ENCODE assay signal across 9 cellular contexts in genomic region chr16:1188781-1189189, GRCh38. TPM values are rescaled to one million over a fixed set of nuclear protein-coding genes. Genes with fewer than 3 reads are reported as not detected.
DNase-seq lines count a peak whose midpoint lies in the region; ATAC-seq, FAIRE-seq and TF ChIP-seq lines count a peak whose summit lies in the region.
"Had no signal": no experiment of that assay in that cellular context is flagged by ENCODE, and none has a peak within 500 bp of the region (broad histone marks: within the 10 kb centered on the region; RNA-seq: fewer than 3 reads in every experiment).

No MANE protein-coding gene starts in this region.

- 43 to 77% (median 51%) methylated on average over 3 to 14 of the region's 14 CpGs for WGBS in adrenal gland, 4 donors
- 72% methylated on average over 7 of the region's 14 CpGs for WGBS in HepG2 (ENCODE audit: low lambda C conversion rate)

- H3K9me3 Mint-ChIP-seq in stimulated activated naive CD8-positive, alpha-beta T cell treated with anti-CD3 and anti-CD28 coated beads, Interleukin-15, amount 100 ng/mL, for 72 hours: no peaks in the 10 kb centered on the region

- TF ChIP-seq EP300 in HepG2 (IDR thresholded peaks at IDR 0.05; ENCODE audit: low read depth in 2 of 2, low read length in 2 of 2) (no peak), HepG2 (CRISPR knock-in tag; IDR thresholded peaks at IDR 0.05; ENCODE audit: borderline replicate concordance) (no peak)

- POLR2A ChIA-PET in HepG2 (lab: Yijun Ruan, JAX): no interaction called here

- DNase-seq in GM13976 (ENCODE audit: low spot score) (peak; percentile 74), adrenal gland (peak in 6 of 7 donors; percentile 50 to 66 (median 59)), HepG2 (ENCODE audit: low spot score) (no peak), mucosa of gallbladder (ENCODE audit: low spot score) (no peak)
- peak; percentile 44 for DNase-seq in stimulated activated naive CD8-positive, alpha-beta T cell treated with anti-CD3 and anti-CD28 coated beads, Interleukin-15, amount 100 ng/mL, for 72 hours

- H3K9ac ChIP-seq in HepG2 (ENCODE audit: insufficient read depth, low read depth, low read length): no peak overlapping the region

- H3K4me3 Mint-ChIP-seq in stimulated activated naive CD8-positive, alpha-beta T cell treated with anti-CD3 and anti-CD28 coated beads, Interleukin-15, amount 100 ng/mL, for 72 hours: no peak overlapping the region

- peak; percentile 85 for ATAC-seq in SK-N-SH treated with all-trans-retinoic acid at 6 μM for 48 hours
- peak; percentile 61 for ATAC-seq in HepG2
- ATAC-seq in stimulated activated naive CD8-positive, alpha-beta T cell treated with anti-CD3 and anti-CD28 coated beads, Interleukin-15, amount 100 ng/mL, for 72 hours: peak; percentile 47
- no peak for ATAC-seq in GM21786 (IDR thresholded peaks at IDR 0.05; ENCODE audit: unreplicated experiment)
- no peak for ATAC-seq in HG03045 (IDR thresholded peaks at IDR 0.05; ENCODE audit: unreplicated experiment)

- H3K4me1 ChIP-seq in adrenal gland (replicated peaks in 1 of 2): peaks cover 0 to 3% of the 10 kb centered on the region in 2 donors
- peaks cover 21% of the 10 kb centered on the region for H3K4me1 ChIP-seq in HepG2 (ENCODE audit: insufficient read depth, low read length)

- no peaks in the 10 kb centered on the region for H3K27me3 ChIP-seq in adrenal gland
- H3K27me3 ChIP-seq in HepG2 (ENCODE audit: control insufficient read depth in 1 of 2, insufficient read depth in 2 of 2, low read length in 2 of 2): peaks cover 0 to 21% of the 10 kb centered on the region in 2 experiments; a peak in 3 of 5 replicates

- peaks cover 24% of the 10 kb centered on the region; the same call in 1 of the 2 replicates for H4K20me1 ChIP-seq in HepG2 (ENCODE audit: insufficient read depth, low read length)

- no peak for TF ChIP-seq POLR2A in adrenal gland (IDR thresholded peaks at IDR 0.05)
- no peak for TF ChIP-seq POLR2A in HepG2 (IDR thresholded peaks at IDR 0.05; ENCODE audit: insufficient read depth in 1 of 2, low read depth in 2 of 2, low read length in 2 of 2)

- no TSS peak for BruUV-seq in HepG2 (replicated peaks; lab: Mats Ljungman, UMichigan)

- H2AFZ ChIP-seq in HepG2 (ENCODE audit: low read length): no peak overlapping the region

- H3K79me2 ChIP-seq in HepG2 (ENCODE audit: insufficient read depth, low read length): no peaks in the 10 kb centered on the region

- H3K9me3 ChIP-seq in adrenal gland (replicated peaks in 1 of 3): no peaks in the 10 kb centered on the region
- H3K9me3 ChIP-seq in HepG2 (ENCODE audit: low read length): no peaks in the 10 kb centered on the region

- TF ChIP-seq RAD21 in HepG2 (CRISPR knock-in tag; IDR thresholded peaks at IDR 0.05): no peak

- H3K36me3 ChIP-seq in adrenal gland (replicated peaks in 1 of 2): no peaks in the 10 kb centered on the region
- H3K36me3 ChIP-seq in HepG2 (replicated peaks in 1 of 2; ENCODE audit: control insufficient read depth in 1 of 2, insufficient read depth in 2 of 2, low read length in 2 of 2): no peaks in the 10 kb centered on the region

- no peak overlapping the region for H3K4me3 ChIP-seq in adrenal gland
- H3K4me3 ChIP-seq in HepG2 (replicated peaks in 1 of 3; ENCODE audit: insufficient read depth in 1 of 3, low read depth in 2 of 3, low read length in 3 of 3): no peak overlapping the region

- H3K4me2 ChIP-seq in HepG2 (ENCODE audit: low read depth, low read length): no peak overlapping the region

- H3K27me3 Mint-ChIP-seq in stimulated activated naive CD8-positive, alpha-beta T cell treated with anti-CD3 and anti-CD28 coated beads, Interleukin-15, amount 100 ng/mL, for 72 hours: peaks cover 29% of the 10 kb centered on the region

- no peak overlapping the region for H3K27ac Mint-ChIP-seq in stimulated activated naive CD8-positive, alpha-beta T cell treated with anti-CD3 and anti-CD28 coated beads, Interleukin-15, amount 100 ng/mL, for 72 hours

- CTCF ChIA-PET in HepG2 (lab: Yijun Ruan, JAX; ENCODE audit: low intra/inter-chr PET ratio, low total read pairs): no interaction called here

- no peak overlapping the region for H3K27ac ChIP-seq in adrenal gland
- no peak overlapping the region for H3K27ac ChIP-seq in HepG2 (ENCODE audit: extremely low read length, insufficient read depth, low read length)
- H3K27ac ChIP-seq: epithelial cell of prostate had no signal

- TF ChIP-seq CTCF in GM13976 (IDR thresholded peaks at IDR 0.05; ENCODE audit: borderline replicate concordance, control extremely low read depth, extremely low read depth, insufficient read depth, missing control alignments) (no peak), adrenal gland (IDR thresholded peaks at IDR 0.05) (no peak), HepG2 (CRISPR knock-in tag; IDR thresholded peaks at IDR 0.05) (no peak)

- in situ Hi-C loops in GM13976 (cut with MboI; ENCODE audit: low sequenced_read_pairs, unreplicated experiment) (no loop called here), HepG2 (cut with HindIII; ENCODE audit: extremely low pct_ligation_motif_present, low pct_unique_long_range_greater_than_20kb) (no loop called here)

- intact Hi-C loops in adrenal gland (cut with DNase I) (no loop called here), HepG2 (cut with micrococcal nuclease; ENCODE audit: unreplicated experiment) (no loop called here)

- FAIRE-seq in HepG2 (lab: Jason Lieb, UNC): no peak

- no peaks in the 10 kb centered on the region for H3K4me1 Mint-ChIP-seq in stimulated activated naive CD8-positive, alpha-beta T cell treated with anti-CD3 and anti-CD28 coated beads, Interleukin-15, amount 100 ng/mL, for 72 hours

RNA-seq across cellular contexts. Expression of gene CACNA1H, which starts 35.9 kb away (rescaled TPM):
- total RNA-seq in adrenal gland (100 to 1,000 TPM in 1 of 8 donors, 10 to 100 TPM in 7; 25.1 to 121 (median 41.7) TPM), HepG2 (2016; rRNA removed; fragmentation: Illumina TruSeq; extraction: Trizol) (0.40 and 0.56 TPM in 2 replicates), mucosa of gallbladder (133 TPM)
- polyA plus RNA-seq in adrenal gland (10 to 100 TPM; 20.1 to 36.2 (median 21.7) TPM), HepG2 (2011; rRNA removed) (1.8 and 3.0 TPM in 2 replicates)
- total RNA-seq in HepG2 (2016; cell fraction: cytosol; rRNA removed; fragmentation: Illumina TruSeq; extraction: Trizol; ENCODE audit: low read depth): under 0.01 TPM in 1 of 2 replicates, not detected in the other
- 0.30 and 0.52 TPM in 2 replicates for total RNA-seq in HepG2 (2016; cell fraction: insoluble cytoplasmic fraction; rRNA removed; fragmentation: Illumina TruSeq; extraction: Trizol)
- 0.17 and 0.22 TPM in 2 replicates for total RNA-seq in HepG2 (2016; cell fraction: membrane; rRNA removed; fragmentation: Illumina TruSeq; extraction: Trizol)
- 0.59 and 1.2 TPM in 2 replicates for total RNA-seq in HepG2 (2016; cell fraction: nucleus; rRNA removed; fragmentation: Illumina TruSeq; extraction: Trizol)
- polyA plus RNA-seq in HepG2 (2011; cell fraction: cytosol; rRNA removed): 1.9 and 2.4 TPM in 2 replicates
- polyA plus RNA-seq in HepG2 (2011; cell fraction: nucleus; rRNA removed): 13.0 and 15.5 TPM in 2 replicates
- 0.21 and 1.4 TPM in 2 replicates for polyA plus RNA-seq in HepG2 (2012)
- 0.03 and 0.05 TPM in 2 replicates for polyA plus RNA-seq in HepG2 (2016; cell fraction: cytosol; fragmentation: Illumina TruSeq; extraction: Trizol; ENCODE audit: low read depth)
- polyA plus RNA-seq in HepG2 (2016; cell fraction: insoluble cytoplasmic fraction; fragmentation: Illumina TruSeq; extraction: Trizol; ENCODE audit: low read depth): 0.22 TPM in 2 replicates
- 0.10 and 0.14 TPM in 2 replicates for polyA plus RNA-seq in HepG2 (2016; cell fraction: membrane; fragmentation: Illumina TruSeq; extraction: Trizol; ENCODE audit: low read depth)
- polyA plus RNA-seq in HepG2 (2016; cell fraction: nucleus; fragmentation: Illumina TruSeq; extraction: Trizol; ENCODE audit: insufficient read depth, low read depth): 1.6 and 2.0 TPM in 2 replicates
- polyA minus RNA-seq in HepG2 (2011; rRNA and poly(A)+ RNA removed; ENCODE audit: low replicate concordance): 0.40 and 7.6 TPM in 2 replicates
- polyA minus RNA-seq in HepG2 (2011; cell fraction: cytosol; rRNA and poly(A)+ RNA removed): 3.0 and 3.5 TPM in 2 replicates
- 2.7 and 4.5 TPM in 2 replicates for polyA minus RNA-seq in HepG2 (2011; cell fraction: nucleus; rRNA and poly(A)+ RNA removed)

RNA-seq across cellular contexts. Expression of gene TPSG1, which starts 36.3 kb away (rescaled TPM):
- total RNA-seq in adrenal gland (1 to 10 TPM in 1 of 8 donors, under 1 TPM in 2, not detected in 5; 0.18 to 5.5 (median 0.29) TPM), HepG2 (2016; rRNA removed; fragmentation: Illumina TruSeq; extraction: Trizol) (not detected in 2 replicates), mucosa of gallbladder (1.6 TPM)
- polyA plus RNA-seq in adrenal gland (1 to 10 TPM in 1 of 3 donors, under 1 TPM in 1, not detected in 1; 0.34 to 2.7 TPM), HepG2 (2011; rRNA removed) (not detected in 2 replicates)
- total RNA-seq in HepG2 (2016; cell fraction: cytosol; rRNA removed; fragmentation: Illumina TruSeq; extraction: Trizol; ENCODE audit: low read depth): not detected in 2 replicates
- total RNA-seq in HepG2 (2016; cell fraction: insoluble cytoplasmic fraction; rRNA removed; fragmentation: Illumina TruSeq; extraction: Trizol): not detected in 2 replicates
- not detected in 2 replicates for total RNA-seq in HepG2 (2016; cell fraction: membrane; rRNA removed; fragmentation: Illumina TruSeq; extraction: Trizol)
- total RNA-seq in HepG2 (2016; cell fraction: nucleus; rRNA removed; fragmentation: Illumina TruSeq; extraction: Trizol): not detected in 2 replicates
- polyA plus RNA-seq in HepG2 (2011; cell fraction: cytosol; rRNA removed): 0.04 TPM in 1 of 2 replicates, not detected in the other
- 0.24 and 0.31 TPM in 2 replicates for polyA plus RNA-seq in HepG2 (2011; cell fraction: nucleus; rRNA removed)
- polyA plus RNA-seq in HepG2 (2012): not detected in 2 replicates
- not detected in 2 replicates for polyA plus RNA-seq in HepG2 (2016; cell fraction: cytosol; fragmentation: Illumina TruSeq; extraction: Trizol; ENCODE audit: low read depth)
- polyA plus RNA-seq in HepG2 (2016; cell fraction: insoluble cytoplasmic fraction; fragmentation: Illumina TruSeq; extraction: Trizol; ENCODE audit: low read depth): not detected in 2 replicates
- polyA plus RNA-seq in HepG2 (2016; cell fraction: membrane; fragmentation: Illumina TruSeq; extraction: Trizol; ENCODE audit: low read depth): not detected in 2 replicates
- polyA plus RNA-seq in HepG2 (2016; cell fraction: nucleus; fragmentation: Illumina TruSeq; extraction: Trizol; ENCODE audit: insufficient read depth, low read depth): not detected in 2 replicates
- polyA minus RNA-seq in HepG2 (2011; rRNA and poly(A)+ RNA removed; ENCODE audit: low replicate concordance): not detected in 2 replicates
- not detected in 2 replicates for polyA minus RNA-seq in HepG2 (2011; cell fraction: cytosol; rRNA and poly(A)+ RNA removed)
- polyA minus RNA-seq in HepG2 (2011; cell fraction: nucleus; rRNA and poly(A)+ RNA removed): not detected in 2 replicates

RNA-seq across cellular contexts. Expression of gene TPSB2, which starts 41.2 kb away (rescaled TPM):
- total RNA-seq in adrenal gland: 1 to 10 TPM in 2 of 8 donors, under 1 TPM in 3, not detected in 3; 0.54 to 6.6 (median 0.78) TPM
- 1 to 10 TPM in 1 of 3 donors, under 1 TPM in 1, not detected in 1; 0.32 to 5.1 TPM for polyA plus RNA-seq in adrenal gland
- not detected in 2 replicates for total RNA-seq in HepG2 (2016; rRNA removed; fragmentation: Illumina TruSeq; extraction: Trizol)
- not detected in 2 replicates for total RNA-seq in HepG2 (2016; cell fraction: cytosol; rRNA removed; fragmentation: Illumina TruSeq; extraction: Trizol; ENCODE audit: low read depth)
- total RNA-seq in HepG2 (2016; cell fraction: insoluble cytoplasmic fraction; rRNA removed; fragmentation: Illumina TruSeq; extraction: Trizol): not detected in 2 replicates
- total RNA-seq in HepG2 (2016; cell fraction: membrane; rRNA removed; fragmentation: Illumina TruSeq; extraction: Trizol): not detected in 2 replicates
- not detected in 2 replicates for total RNA-seq in HepG2 (2016; cell fraction: nucleus; rRNA removed; fragmentation: Illumina TruSeq; extraction: Trizol)
- 0.14 TPM in 1 of 2 replicates, not detected in the other for polyA plus RNA-seq in HepG2 (2011; rRNA removed)
- polyA plus RNA-seq in HepG2 (2011; cell fraction: cytosol; rRNA removed): 0.14 and 0.15 TPM in 2 replicates
- polyA plus RNA-seq in HepG2 (2011; cell fraction: nucleus; rRNA removed): 0.11 TPM in 1 of 2 replicates, not detected in the other
- not detected in 2 replicates for polyA plus RNA-seq in HepG2 (2012)
- polyA plus RNA-seq in HepG2 (2016; cell fraction: cytosol; fragmentation: Illumina TruSeq; extraction: Trizol; ENCODE audit: low read depth): not detected in 2 replicates
- polyA plus RNA-seq in HepG2 (2016; cell fraction: insoluble cytoplasmic fraction; fragmentation: Illumina TruSeq; extraction: Trizol; ENCODE audit: low read depth): not detected in 2 replicates
- not detected in 2 replicates for polyA plus RNA-seq in HepG2 (2016; cell fraction: membrane; fragmentation: Illumina TruSeq; extraction: Trizol; ENCODE audit: low read depth)
- not detected in 2 replicates for polyA plus RNA-seq in HepG2 (2016; cell fraction: nucleus; fragmentation: Illumina TruSeq; extraction: Trizol; ENCODE audit: insufficient read depth, low read depth)
- not detected in 2 replicates for polyA minus RNA-seq in HepG2 (2011; rRNA and poly(A)+ RNA removed; ENCODE audit: low replicate concordance)
- not detected in 2 replicates for polyA minus RNA-seq in HepG2 (2011; cell fraction: cytosol; rRNA and poly(A)+ RNA removed)
- polyA minus RNA-seq in HepG2 (2011; cell fraction: nucleus; rRNA and poly(A)+ RNA removed): not detected in 2 replicates
- 215 TPM for total RNA-seq in mucosa of gallbladder

RNA-seq across cellular contexts. Expression of gene TPSAB1, which starts 51.7 kb away (rescaled TPM):
- 1 to 10 TPM in 3 of 8 donors, under 1 TPM in 3, not detected in 2; 0.41 to 4.7 (median 1.0) TPM for total RNA-seq in adrenal gland
- polyA plus RNA-seq in adrenal gland: 1 to 10 TPM in 1 of 3 donors, under 1 TPM in 1, not detected in 1; 0.48 to 4.8 TPM
- not detected in 2 replicates for total RNA-seq in HepG2 (2016; rRNA removed; fragmentation: Illumina TruSeq; extraction: Trizol)
- total RNA-seq in HepG2 (2016; cell fraction: cytosol; rRNA removed; fragmentation: Illumina TruSeq; extraction: Trizol; ENCODE audit: low read depth): not detected in 2 replicates
- not detected in 2 replicates for total RNA-seq in HepG2 (2016; cell fraction: insoluble cytoplasmic fraction; rRNA removed; fragmentation: Illumina TruSeq; extraction: Trizol)
- not detected in 2 replicates for total RNA-seq in HepG2 (2016; cell fraction: membrane; rRNA removed; fragmentation: Illumina TruSeq; extraction: Trizol)
- not detected in 2 replicates for total RNA-seq in HepG2 (2016; cell fraction: nucleus; rRNA removed; fragmentation: Illumina TruSeq; extraction: Trizol)
- 0.05 and 0.12 TPM in 2 replicates for polyA plus RNA-seq in HepG2 (2011; rRNA removed)
- polyA plus RNA-seq in HepG2 (2011; cell fraction: cytosol; rRNA removed): 0.13 and 0.16 TPM in 2 replicates
- polyA plus RNA-seq in HepG2 (2011; cell fraction: nucleus; rRNA removed): 0.35 TPM in 1 of 2 replicates, not detected in the other
- polyA plus RNA-seq in HepG2 (2012): not detected in 2 replicates
- polyA plus RNA-seq in HepG2 (2016; cell fraction: cytosol; fragmentation: Illumina TruSeq; extraction: Trizol; ENCODE audit: low read depth): not detected in 2 replicates
- polyA plus RNA-seq in HepG2 (2016; cell fraction: insoluble cytoplasmic fraction; fragmentation: Illumina TruSeq; extraction: Trizol; ENCODE audit: low read depth): not detected in 2 replicates
- not detected in 2 replicates for polyA plus RNA-seq in HepG2 (2016; cell fraction: membrane; fragmentation: Illumina TruSeq; extraction: Trizol; ENCODE audit: low read depth)
- not detected in 2 replicates for polyA plus RNA-seq in HepG2 (2016; cell fraction: nucleus; fragmentation: Illumina TruSeq; extraction: Trizol; ENCODE audit: insufficient read depth, low read depth)
- polyA minus RNA-seq in HepG2 (2011; rRNA and poly(A)+ RNA removed; ENCODE audit: low replicate concordance): not detected in 2 replicates
- polyA minus RNA-seq in HepG2 (2011; cell fraction: cytosol; rRNA and poly(A)+ RNA removed): not detected in 2 replicates
- polyA minus RNA-seq in HepG2 (2011; cell fraction: nucleus; rRNA and poly(A)+ RNA removed): not detected in 2 replicates
- total RNA-seq in mucosa of gallbladder: 139 TPM

Comparison
In these comparisons a context has a peak if more than half of its experiments do, and no peak if none do; other contexts are left out.
1. DNase-seq: peak in GM13976 (single experiment), adrenal gland (6 of 7) and stimulated activated naive CD8-positive, alpha-beta T cell treated with anti-CD3 and anti-CD28 coated beads, Interleukin-15, amount 100 ng/mL, for 72 hours (2 of 2); none in HepG2 (single experiment) and mucosa of gallbladder (single experiment).
2. ATAC-seq: peak in SK-N-SH treated with all-trans-retinoic acid at 6 μM for 48 hours (single experiment), HepG2 (single experiment) and stimulated activated naive CD8-positive, alpha-beta T cell treated with anti-CD3 and anti-CD28 coated beads, Interleukin-15, amount 100 ng/mL, for 72 hours (single experiment); none in GM21786 (single experiment) and HG03045 (single experiment).
3. RNA of gene CACNA1H, which starts 35.9 kb away (total RNA-seq): 133 TPM in mucosa of gallbladder (single experiment) and 25.1 to 121 TPM in adrenal gland; under 0.01 to 1.2 TPM in HepG2; every median in the first group is over 10 times any median in the second.
4. RNA of gene TPSB2, which starts 41.2 kb away (total RNA-seq): 215 TPM in mucosa of gallbladder (single experiment); 0.54 to 6.6 TPM in adrenal gland and not detected in HepG2; every median in the first group is over 10 times any median in the second.